In genomic region chr4:158042591-158043030, GRCh38 we compare ENCODE assay signal across 22 cellular contexts.
DNase-seq lines count a peak whose midpoint lies in the region; ATAC-seq, FAIRE-seq and TF ChIP-seq lines count a peak whose summit lies in the region.
"Had no signal": no experiment of that assay in that cellular context is flagged by ENCODE, and none has a peak within 500 bp of the region (broad histone marks: within the 10 kb centered on the region; RNA-seq: fewer than 3 reads in every experiment).

No MANE protein-coding gene starts in this region.

- no peak overlapping the region for H3K27ac ChIP-seq in CD4-positive, alpha-beta memory T cell (ENCODE audit: low read depth, low read length)
- H3K27ac ChIP-seq in gastrocnemius medialis = no peak overlapping the region
- H3K27ac ChIP-seq: dorsolateral prefrontal cortex, WERI-Rb-1 had no signal

- CTCF ChIA-PET in CD4-positive, alpha-beta memory T cell (lab: Charles Lee; ENCODE audit: partially characterized antibody) = no interaction called here

- TF ChIP-seq POLR2A in gastrocnemius medialis (IDR thresholded peaks at IDR 0.05) = no peak

- no peak overlapping the region for H3K27ac Mint-ChIP-seq in CD4-positive, alpha-beta memory T cell
- no peak overlapping the region for H3K27ac Mint-ChIP-seq in activated naive CD4-positive, alpha-beta T cell treated with anti-CD3 and anti-CD28 coated beads, Interleukin-2, amount 50 U/mL, for 72 hours
- H3K27ac Mint-ChIP-seq: activated CD8-positive, alpha-beta T cell treated with anti-CD3 and anti-CD28 coated beads, Interleukin-2, amount 10 ng/mL, durations not matched to agents 7 days and 5 days; stimulated activated naive CD8-positive, alpha-beta T cell treated with anti-CD3 and anti-CD28 coated beads, Interleukin-15, Interleukin-2, amounts not matched to agents 100 ng/mL and 50 ng/mL, for 24 hours had no signal

- peak; percentile 86 for FAIRE-seq in TTC549 (lab: Jason Lieb, UNC)
- FAIRE-seq: GM18507, GM19239 had no signal

- TF ChIP-seq CTCF in fibroblast of the aortic adventitia (IDR thresholded peaks at IDR 0.05; ENCODE audit: insufficient read depth, low read length) = no peak
- no peak for TF ChIP-seq CTCF in gastrocnemius medialis (IDR thresholded peaks at IDR 0.05 in 4 of 5, conservative IDR thresholded peaks at IDR 0.05 in 1 of 5)

- intact Hi-C loops in CD4-positive, alpha-beta memory T cell (cut with micrococcal nuclease) = no loop called here
- intact Hi-C loops in gastrocnemius medialis (cut with DNase I; ENCODE audit: low total_unique reads) = no loop called here

- H3K9me3 ChIP-seq in CD4-positive, alpha-beta memory T cell (ENCODE audit: control insufficient read depth in 1 of 2, low read length in 2 of 2) = no peaks in the 10 kb centered on the region
- no peaks in the 10 kb centered on the region for H3K9me3 ChIP-seq in gastrocnemius medialis
- H3K9me3 ChIP-seq: Caco-2 had no signal

- H3K4me3 Mint-ChIP-seq in CD4-positive, alpha-beta memory T cell = no peak overlapping the region
- H3K4me3 Mint-ChIP-seq: activated CD8-positive, alpha-beta T cell treated with anti-CD3 and anti-CD28 coated beads, Interleukin-2, amount 10 ng/mL, durations not matched to agents 7 days and 5 days; stimulated activated naive CD8-positive, alpha-beta T cell treated with anti-CD3 and anti-CD28 coated beads, Interleukin-15, Interleukin-2, amounts not matched to agents 100 ng/mL and 50 ng/mL, for 24 hours had no signal

- H3K27me3 Mint-ChIP-seq in CD4-positive, alpha-beta memory T cell = no peaks in the 10 kb centered on the region
- H3K27me3 Mint-ChIP-seq: stimulated activated naive CD8-positive, alpha-beta T cell treated with anti-CD3 and anti-CD28 coated beads, Interleukin-15, Interleukin-2, amounts not matched to agents 100 ng/mL and 50 ng/mL, for 24 hours had no signal

- H3K27me3 ChIP-seq in CD4-positive, alpha-beta memory T cell (ENCODE audit: insufficient read depth, low read length) = no peaks in the 10 kb centered on the region
- H3K27me3 ChIP-seq in gastrocnemius medialis = no peaks in the 10 kb centered on the region
- H3K27me3 ChIP-seq: dorsolateral prefrontal cortex, uterus had no signal

- no peaks in the 10 kb centered on the region for H3K4me1 Mint-ChIP-seq in CD4-positive, alpha-beta memory T cell

- no peaks in the 10 kb centered on the region for H3K36me3 Mint-ChIP-seq in CD4-positive, alpha-beta memory T cell
- H3K36me3 Mint-ChIP-seq in activated naive CD4-positive, alpha-beta T cell treated with anti-CD3 and anti-CD28 coated beads, Interleukin-2, amount 50 U/mL, for 72 hours = peaks cover 0 to 4% of the 10 kb centered on the region in 2 donors

- in situ Hi-C loops in gastrocnemius medialis (cut with MboI; ENCODE audit: low sequenced_read_pairs in 4 of 4) = no loop called here

- DNase-seq in GM04504 (ENCODE audit: low read depth) (peak; percentile 67), fibroblast of the aortic adventitia (ENCODE audit: low read depth) (peak; percentile 66), stromal cell of bone marrow (ENCODE audit: low read depth) (peak; percentile 18), gastrocnemius medialis (no peak)
- DNase-seq in CD4-positive, alpha-beta memory T cell = no peak
- DNase-seq in activated naive CD4-positive, alpha-beta T cell treated with anti-CD3 and anti-CD28 coated beads, Interleukin-2, amount 50 U/mL, for 72 hours (ENCODE audit: low spot score in 2 of 2) = no peak
- DNase-seq: activated CD8-positive, alpha-beta T cell treated with anti-CD3 and anti-CD28 coated beads, Interleukin-2, amount 10 ng/mL, durations not matched to agents 7 days and 5 days; anterior cingulate cortex; Caco-2; dorsolateral prefrontal cortex; glutamatergic neuron; NCI-H187; NCI-H526 treated with DMSO at 0.1 percent for 48 hours; nucleus accumbens; OCI-M1; uterus; WERI-Rb-1 had no signal

- POLR2A ChIA-PET in CD4-positive, alpha-beta memory T cell (lab: Charles Lee; ENCODE audit: partially characterized antibody) = no interaction called here

- ATAC-seq in activated naive CD4-positive, alpha-beta T cell treated with anti-CD3 and anti-CD28 coated beads, Interleukin-2, amount 50 U/mL, for 72 hours = no peak
- ATAC-seq in gastrocnemius medialis = no peak
- ATAC-seq: activated CD8-positive, alpha-beta T cell treated with anti-CD3 and anti-CD28 coated beads, Interleukin-2, amount 10 ng/mL, durations not matched to agents 7 days and 5 days had no signal

- H3K9me3 Mint-ChIP-seq in CD4-positive, alpha-beta memory T cell = peaks cover 0 to 21% (median 8%) of the 10 kb centered on the region in 8 donors
- H3K9me3 Mint-ChIP-seq in activated naive CD4-positive, alpha-beta T cell treated with anti-CD3 and anti-CD28 coated beads, Interleukin-2, amount 50 U/mL, for 72 hours = peaks cover 3 to 31% of the 10 kb centered on the region in 2 donors

- no peaks in the 10 kb centered on the region for H3K36me3 ChIP-seq in CD4-positive, alpha-beta memory T cell (ENCODE audit: insufficient read depth, low read length)
- no peaks in the 10 kb centered on the region for H3K36me3 ChIP-seq in gastrocnemius medialis
- H3K36me3 ChIP-seq: uterus, WERI-Rb-1 had no signal

- H3K4me3 ChIP-seq in fibroblast of the aortic adventitia (ENCODE audit: low read depth, low read length) (no peak overlapping the region), gastrocnemius medialis (no peak overlapping the region)
- no peak overlapping the region for H3K4me3 ChIP-seq in CD4-positive, alpha-beta memory T cell (ENCODE audit: low read length in 2 of 2)
- H3K4me3 ChIP-seq: dorsolateral prefrontal cortex, skin epidermis, uterus had no signal

- no peaks in the 10 kb centered on the region for H3K4me1 ChIP-seq in CD4-positive, alpha-beta memory T cell (ENCODE audit: insufficient read depth, low read length)
- no peaks in the 10 kb centered on the region for H3K4me1 ChIP-seq in gastrocnemius medialis
- H3K4me1 ChIP-seq: Caco-2, uterus had no signal

Comparison
In these comparisons a context has a peak if more than half of its experiments do, and no peak if none do; other contexts are left out.
1. DNase-seq: peak in GM04504 (single experiment), fibroblast of the aortic adventitia (single experiment) and stromal cell of bone marrow (single experiment); none in CD4-positive, alpha-beta memory T cell (0 of 5), activated naive CD4-positive, alpha-beta T cell treated with anti-CD3 and anti-CD28 coated beads, Interleukin-2, amount 50 U/mL, for 72 hours (0 of 2) and gastrocnemius medialis (0 of 2).